ENCODE assay signal across 1 cellular context in the genomic region with DNA sequence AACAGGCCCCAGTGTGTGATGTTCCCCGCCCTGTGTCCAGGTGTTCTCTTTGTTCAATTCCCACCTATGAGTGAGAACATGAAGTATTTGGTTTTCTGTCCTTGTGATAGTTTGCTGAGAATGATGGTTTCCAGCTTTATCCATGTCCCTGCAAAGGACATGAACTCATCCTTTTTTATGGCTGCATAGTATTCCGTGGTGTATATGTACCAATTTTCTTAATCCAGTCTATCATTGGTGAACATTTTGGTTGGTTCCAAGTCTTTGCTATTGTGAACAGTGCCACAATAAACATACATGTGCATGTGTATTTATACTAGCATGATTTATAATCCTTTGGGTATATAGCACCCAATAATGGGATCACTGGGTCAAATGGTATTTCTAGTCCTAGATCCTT.
TF ChIP-seq lines count a peak whose summit lies in the region.

No MANE protein-coding gene starts in this region.

TF ChIP-seq in HEK293, 187 proteins besides CTCF, POLR2A, EP300 and RAD21:
- TF ChIP-seq ZNF280D (tag by site-specific recombination; IDR thresholded peaks at IDR 0.05) (0 out of 2 replicates have a peak, but pooled peaks have one; percentile 33), ZNF146 (tag by site-specific recombination; IDR thresholded peaks at IDR 0.05) (peak; percentile 96)
TF ChIP-seq in HEK293: peak in this region for 2; not testable (repeated sequence) for 185.
